8 cellular contexts compared by ENCODE assay signal in genomic region chr15:50425678-50426246, GRCh38. TPM values are rescaled to one million over a fixed set of nuclear protein-coding genes. Genes with fewer than 3 reads are reported as not detected.
A peak's percentile ranks its signal among the peaks of the same experiment; 100 is the strongest.
DNase-seq lines count a peak whose midpoint lies in the region; ATAC-seq, FAIRE-seq and TF ChIP-seq lines count a peak whose summit lies in the region.
"Not testable (repeated sequence)": the region's sequence is repeated elsewhere in the genome, so short reads cannot be mapped to it uniquely, and the experiment has no call there.

No MANE protein-coding gene starts in this region.

- H3K27me3 ChIP-seq in DND-41 (ENCODE audit: insufficient read depth, low read length, poor library complexity); MG63; GM12878 (replicated peaks in 1 of 2; ENCODE audit: control insufficient read depth in 2 of 2, insufficient read depth in 2 of 2, low read length in 1 of 2); esophagus muscularis mucosa; right lobe of liver; transverse colon: not testable (repeated sequence)

- H2AFZ ChIP-seq in DND-41 (ENCODE audit: low read depth, low read length); GM12878 (ENCODE audit: control insufficient read depth, low read depth, low read length): not testable (repeated sequence)

- TF ChIP-seq RAD21 in GM12878 (IDR thresholded peaks at IDR 0.05; ENCODE audit: insufficient read depth, low read depth, low read length) = not testable (repeated sequence)

- H3K9me3 Mint-ChIP-seq in activated CD4-positive, alpha-beta T cell treated with anti-CD3 and anti-CD28 coated beads for 36 hours (ENCODE audit: low read depth); osteocyte (ENCODE audit: unreplicated experiment): not testable (repeated sequence)

- intact Hi-C loops in activated CD4-positive, alpha-beta T cell treated with anti-CD3 and anti-CD28 coated beads for 36 hours (cut with DNase I, micrococcal nuclease) = loop anchor here (2.0 to 10.0 kb wide), 3 partner anchors 261 to 1615 kb away; partner anchors contain the start of genes CEP152 (in 1 of the 2), COPS2 (in 1 of the 2) and TRPM7 (in 1 of the 2)
- intact Hi-C loops in GM12878 (cut with micrococcal nuclease; ENCODE audit: unreplicated experiment); right lobe of liver (cut with DNase I): not testable (repeated sequence)
- intact Hi-C loops in esophagus muscularis mucosa (cut with DNase I) = loop anchor here (5.0 kb wide), 1 partner anchor 68 kb away; the partner anchor contains the start of gene GABPB1
- intact Hi-C loops in transverse colon (cut with DNase I; ENCODE audit: low total_unique reads) = loop anchor here (2.0 kb wide), 1 partner anchor 71 kb away; the partner anchor contains the start of gene GABPB1

- TF ChIP-seq CTCF in DND-41 (IDR thresholded peaks at IDR 0.05; ENCODE audit: borderline replicate concordance, extremely low read depth, low read length, poor library complexity, severe bottlenecking); GM12878 (IDR thresholded peaks at IDR 0.05 in 2 of 3, conservative IDR thresholded peaks at IDR 0.05 in 1 of 3; ENCODE audit: control insufficient read depth in 2 of 3, extremely low read depth in 1 of 3, insufficient read depth in 1 of 3, low read depth in 3 of 3, low read length in 3 of 3); esophagus muscularis mucosa (IDR thresholded peaks at IDR 0.05); right lobe of liver (IDR thresholded peaks at IDR 0.05); osteocyte (IDR thresholded peaks at IDR 0.05); transverse colon (IDR thresholded peaks at IDR 0.05): not testable (repeated sequence)

- POLR2A ChIA-PET in activated CD4-positive, alpha-beta T cell treated with anti-CD3 and anti-CD28 coated beads for 36 hours (lab: Charles Lee) = not testable (repeated sequence)
- POLR2A ChIA-PET in GM12878 (lab: Charles Lee) = interaction anchor here (0.6 kb wide), 1 partner anchor 18 kb away, joined by 7 read pairs; no protein-coding TSS in a partner anchor

- FAIRE-seq in GM12878 (lab: Jason Lieb, UNC) = not testable (repeated sequence)

- CTCF ChIA-PET in activated CD4-positive, alpha-beta T cell treated with anti-CD3 and anti-CD28 coated beads for 36 hours (lab: Charles Lee) = interaction anchor here (1.1 kb wide), 1 partner anchor 67 kb away, joined by 3 read pairs; no protein-coding TSS in a partner anchor
- CTCF ChIA-PET in GM12878 (lab: Yijun Ruan, JAX) = interaction anchor here (1.1 kb wide), 1 partner anchor 64 kb away, joined by 3 read pairs; no protein-coding TSS in a partner anchor

- not testable (repeated sequence) for TF ChIP-seq EP300 in GM12878 (IDR thresholded peaks at IDR 0.05; ENCODE audit: borderline replicate concordance in 1 of 2, control insufficient read depth in 1 of 2, low read depth in 2 of 2, low read length in 2 of 2); esophagus muscularis mucosa (IDR thresholded peaks at IDR 0.05); transverse colon (IDR thresholded peaks at IDR 0.05; ENCODE audit: low read depth)

- TF ChIP-seq POLR2A in GM12878 (IDR thresholded peaks at IDR 0.05; ENCODE audit: low read depth, low read length); esophagus muscularis mucosa (IDR thresholded peaks at IDR 0.05; ENCODE audit: low read depth); right lobe of liver (IDR thresholded peaks at IDR 0.05); transverse colon (IDR thresholded peaks at IDR 0.05): not testable (repeated sequence)

- not testable (repeated sequence) for H3K27me3 Mint-ChIP-seq in activated CD4-positive, alpha-beta T cell treated with anti-CD3 and anti-CD28 coated beads for 36 hours; osteocyte (ENCODE audit: unreplicated experiment)

- H3K9ac ChIP-seq in DND-41 (ENCODE audit: low read depth, low read length) = peak overlapping the region; percentile 62; the same call in 1 of the 2 replicates
- H3K9ac ChIP-seq in GM12878 (ENCODE audit: control insufficient read depth, insufficient read depth, low read length) = not testable (repeated sequence)

- H3K4me1 Mint-ChIP-seq in activated CD4-positive, alpha-beta T cell treated with anti-CD3 and anti-CD28 coated beads for 36 hours = peaks cover 41% of the 10 kb centered on the region
- H3K4me1 Mint-ChIP-seq in osteocyte (ENCODE audit: unreplicated experiment) = peaks cover 18% of the 10 kb centered on the region

- DNase-seq in DND-41; MG63; activated CD4-positive, alpha-beta T cell treated with anti-CD3 and anti-CD28 coated beads for 36 hours; GM12878 (ENCODE audit: low read depth, low spot score); esophagus muscularis mucosa (ENCODE audit: extremely low spot score); right lobe of liver; osteocyte (ENCODE audit: extremely low spot score, unreplicated experiment); transverse colon: not testable (repeated sequence)

- in situ Hi-C loops in GM12878 (cut with MboI); transverse colon (cut with MboI; ENCODE audit: low pct_ligation_motif_present in 1 of 4, low pct_unique_long_range_greater_than_20kb in 1 of 4, low sequenced_read_pairs in 3 of 4): not testable (repeated sequence)

- H3K4me3 ChIP-seq in DND-41 (ENCODE audit: low read depth in 1 of 2, low read length in 2 of 2) = peak overlapping the region; percentile 89 to 96; a peak in 3 of 4 replicates
- H3K4me3 ChIP-seq in MG63 = peak overlapping the region; percentile 99
- H3K4me3 ChIP-seq in GM12878 = peak overlapping the region; percentile 85
- peak overlapping the region in 3 of 4 donors; percentile 89 to 96 (median 90) for H3K4me3 ChIP-seq in esophagus muscularis mucosa
- peak overlapping the region; percentile 88 to 98 (median 89) for H3K4me3 ChIP-seq in right lobe of liver
- peak overlapping the region in 3 of 4 donors; percentile 78 to 97 (median 91) for H3K4me3 ChIP-seq in transverse colon

- peak overlapping the region; percentile 88 for H3K4me3 Mint-ChIP-seq in activated CD4-positive, alpha-beta T cell treated with anti-CD3 and anti-CD28 coated beads for 36 hours
- peak overlapping the region; percentile 97 for H3K4me3 Mint-ChIP-seq in osteocyte (ENCODE audit: unreplicated experiment)

- SMC1A ChIA-PET in GM12878 (lab: Charles Lee; ENCODE audit: uncharacterized antibody, unreplicated experiment) = interaction anchor here (0.7 to 2.6 kb wide), 2 partner anchors 69 to 499 kb away, joined by 3 to 7 read pairs; no protein-coding TSS in a partner anchor

- H3K4me1 ChIP-seq in DND-41 (ENCODE audit: insufficient read depth, low read length) (peaks cover 25% of the 10 kb centered on the region), esophagus muscularis mucosa (peaks cover 19 to 44% (median 42%) of the 10 kb centered on the region in 4 donors), right lobe of liver (peaks cover 0 to 26% (median 6%) of the 10 kb centered on the region in 4 donors), transverse colon (peaks cover 8 to 30% (median 23%) of the 10 kb centered on the region in 4 donors)
- not testable (repeated sequence) for H3K4me1 ChIP-seq in GM12878 (ENCODE audit: control insufficient read depth, insufficient read depth, low read length)

- H3K4me2 ChIP-seq in DND-41 (ENCODE audit: insufficient read depth, low read length) (peak overlapping the region; percentile 85), GM12878 (ENCODE audit: control insufficient read depth, insufficient read depth) (peak overlapping the region; percentile 88)

- H4K20me1 ChIP-seq in DND-41 (ENCODE audit: insufficient read depth, low read length); GM12878 (ENCODE audit: control insufficient read depth, insufficient read depth): not testable (repeated sequence)

- peaks cover 66% of the 10 kb centered on the region for H3K79me2 ChIP-seq in DND-41 (ENCODE audit: insufficient read depth, low read length)
- H3K79me2 ChIP-seq in GM12878 (ENCODE audit: control insufficient read depth, insufficient read depth, low read length) = peaks cover 56% of the 10 kb centered on the region

- RAD21 ChIA-PET in GM12878 (lab: Charles Lee; ENCODE audit: unreplicated experiment) = not testable (repeated sequence)

- H3K9me3 ChIP-seq in DND-41 (ENCODE audit: insufficient read depth, low read length, severe bottlenecking); MG63; GM12878 (replicated peaks; ENCODE audit: control insufficient read depth, insufficient read depth, low read length); esophagus muscularis mucosa; right lobe of liver; transverse colon: not testable (repeated sequence)

- not testable (repeated sequence) for ATAC-seq in DND-41 (ENCODE audit: insufficient read depth, low read depth); activated CD4-positive, alpha-beta T cell treated with anti-CD3 and anti-CD28 coated beads for 36 hours; GM12878; right lobe of liver

- H3K36me3 ChIP-seq in DND-41 (ENCODE audit: insufficient read depth, low read length); GM12878 (ENCODE audit: control insufficient read depth in 2 of 2, insufficient read depth in 2 of 2, low read length in 1 of 2); esophagus muscularis mucosa; right lobe of liver; transverse colon: not testable (repeated sequence)
- H3K36me3 ChIP-seq in MG63 = peaks cover 14% of the 10 kb centered on the region

- BruUV-seq in GM12878 (replicated peaks; lab: Mats Ljungman, UMichigan) = not testable (repeated sequence)

- not testable (repeated sequence) for H3K27ac ChIP-seq in DND-41 (ENCODE audit: low read length); GM12878 (ENCODE audit: control insufficient read depth, insufficient read depth); esophagus muscularis mucosa (replicated peaks in 1 of 4)
- H3K27ac ChIP-seq in right lobe of liver (peak overlapping the region in 1 of 3 donors; percentile 92), transverse colon (peak overlapping the region in 2 of 4 donors; percentile 90 to 97)

- not testable (repeated sequence) for H3K27ac Mint-ChIP-seq in activated CD4-positive, alpha-beta T cell treated with anti-CD3 and anti-CD28 coated beads for 36 hours; osteocyte (ENCODE audit: unreplicated experiment)

- WGBS in GM12878 (ENCODE audit: insufficient coverage, insufficient replicate concordance, low lambda C conversion rate, missing lambda C conversion rate) = 81% methylated on average over 17 of the region's 17 CpGs
- WGBS in esophagus muscularis mucosa = 91% methylated on average over 17 of the region's 17 CpGs
- 77% methylated on average over 17 of the region's 17 CpGs for WGBS in right lobe of liver (ENCODE audit: insufficient coverage, low coverage, low lambda C conversion rate, missing lambda C conversion rate)
- 75 to 80% methylated on average over 10 to 17 of the region's 17 CpGs for WGBS in transverse colon (ENCODE audit: low coverage in 1 of 2), 2 donors

- not testable (repeated sequence) for H3K36me3 Mint-ChIP-seq in activated CD4-positive, alpha-beta T cell treated with anti-CD3 and anti-CD28 coated beads for 36 hours (ENCODE audit: low read depth); osteocyte (ENCODE audit: unreplicated experiment)

RNA-seq across cellular contexts. Expression of gene USP8, which starts 1.6 kb away (rescaled TPM):
- 48.0 and 81.2 TPM in 2 replicates for total RNA-seq in MG63 (2014; rRNA removed; shearing (Covaris generic); ENCODE audit: low replicate concordance)
- total RNA-seq in activated CD4-positive, alpha-beta T cell treated with anti-CD3 and anti-CD28 coated beads for 36 hours = 10 to 100 TPM; 39.8 to 45.3 TPM
- total RNA-seq in GM12878 (2013; cell fraction: nucleolus; rRNA removed) = 108 and 116 TPM in 2 replicates
- total RNA-seq in GM12878 (2014; rRNA removed) = 27.6 and 32.3 TPM in 2 replicates
- total RNA-seq in GM12878 (2014; rRNA removed; fragmentation: Illumina TruSeq; extraction: Trizol) = 36.8 and 44.6 TPM in 2 replicates
- total RNA-seq in GM12878 (2021) = 34.8 and 42.3 TPM in 2 replicates
- 14.8 TPM for polyA plus RNA-seq in GM12878 (2011; ENCODE audit: low read depth)
- polyA plus RNA-seq in GM12878 (2011; rRNA removed) = 51.7 and 71.6 TPM in 2 replicates
- polyA plus RNA-seq in GM12878 (2011; cell fraction: cytosol; rRNA removed) = 16.9 and 17.5 TPM in 2 replicates
- polyA plus RNA-seq in GM12878 (2011; cell fraction: nucleus; rRNA removed) = 29.5 and 36.4 TPM in 2 replicates
- 20.6 and 26.6 TPM in 2 replicates for polyA plus RNA-seq in GM12878 (2012)
- polyA plus RNA-seq in GM12878 (2014; fragmentation: Illumina TruSeq; extraction: Trizol) = 39.7 and 43.3 TPM in 2 replicates
- 10 to 100 TPM; 25.2 to 30.2 TPM for polyA plus RNA-seq in GM12878 (2014; fragmentation: Nextera tagmentation; extraction: Ambion mirVana)
- polyA plus RNA-seq in GM12878 (2014; rRNA removed) = 27.5 and 28.7 TPM in 2 replicates
- 10 to 100 TPM; 35.5 to 42.3 TPM for polyA plus RNA-seq in GM12878 (2016; fragmentation: Nextera tagmentation; extraction: Ambion mirVana)
- polyA minus RNA-seq in GM12878 (2011; rRNA and poly(A)+ RNA removed) = 39.4 and 50.5 TPM in 2 replicates
- polyA minus RNA-seq in GM12878 (2011; cell fraction: cytosol; rRNA and poly(A)+ RNA removed) = 15.6 and 20.5 TPM in 2 replicates
- 41.2 and 67.5 TPM in 2 replicates for polyA minus RNA-seq in GM12878 (2011; cell fraction: nucleus; rRNA and poly(A)+ RNA removed)
- total RNA-seq in esophagus muscularis mucosa = 10 to 100 TPM; 38.2 to 44.6 (median 41.8) TPM
- total RNA-seq in right lobe of liver = 10 to 100 TPM; 26.0 to 38.7 (median 34.6) TPM
- 55.3 and 60.3 TPM in 2 replicates for total RNA-seq in osteocyte
- 100 to 1,000 TPM in 1 of 4 donors, 10 to 100 TPM in 3; 17.9 to 102 (median 68.9) TPM for total RNA-seq in transverse colon
